In the genomic region with DNA sequence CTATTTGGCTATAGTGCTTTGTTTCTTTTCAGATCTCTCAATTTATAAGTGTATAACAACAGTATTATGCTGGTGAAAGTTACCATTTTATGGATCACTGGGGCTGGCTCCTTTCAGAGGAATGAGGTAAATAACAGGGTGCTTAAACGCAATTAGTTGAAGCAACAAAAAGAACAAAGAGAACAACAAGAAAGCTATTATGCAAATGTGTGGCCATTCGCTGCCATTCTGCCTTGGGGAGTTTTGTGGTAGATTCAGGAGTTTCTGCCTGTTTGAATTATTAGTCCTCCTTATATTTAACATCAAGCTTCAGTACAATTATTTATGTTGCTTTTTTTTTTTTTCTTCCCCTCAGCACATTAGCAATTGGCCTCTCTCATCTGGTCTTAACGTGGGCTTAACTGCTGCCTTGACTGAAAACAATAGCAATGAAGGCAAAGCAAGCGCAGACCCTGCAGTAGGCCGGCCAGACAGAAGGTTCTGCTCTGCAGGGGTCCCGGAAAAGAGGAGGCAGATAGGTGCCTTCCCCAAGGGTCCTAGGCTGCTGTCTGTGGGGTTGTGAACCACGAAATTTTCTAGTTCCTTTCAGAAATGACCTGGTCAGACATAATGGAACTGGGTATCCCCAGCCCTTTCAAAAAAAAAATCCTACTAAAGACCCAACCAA, we compare ENCODE assay signal across 15 cellular contexts.
DNase-seq lines count a peak whose midpoint lies in the region; ATAC-seq and TF ChIP-seq lines count a peak whose summit lies in the region.
"Had no signal": no experiment of that assay in that cellular context is flagged by ENCODE, and none has a peak within 500 bp of the region (broad histone marks: within the 10 kb centered on the region; RNA-seq: fewer than 3 reads in every experiment).

No MANE protein-coding gene starts in this region.

- H2AFZ ChIP-seq in SK-N-SH (ENCODE audit: low read depth), result no peak overlapping the region; the same call in 1 of the 2 replicates
- no peak overlapping the region for H2AFZ ChIP-seq in hepatocyte

- no peak for TF ChIP-seq EP300 in SK-N-SH (IDR thresholded peaks at IDR 0.05; ENCODE audit: borderline replicate concordance in 1 of 2, low read depth in 1 of 2, low read length in 1 of 2)

- CTCF ChIA-PET in SK-N-SH (lab: Yijun Ruan, JAX), result interaction anchor here (1.1 kb wide), 1 partner anchor 37 kb away, joined by 4 read pairs; no protein-coding TSS in a partner anchor

- TF ChIP-seq POLR2A in body of pancreas (IDR thresholded peaks at IDR 0.05), result no peak

- ATAC-seq in SK-N-SH treated with all-trans-retinoic acid at 6 μM for 48 hours, result no peak
- no peak for ATAC-seq in RWPE2 (ENCODE audit: low read depth)
- ATAC-seq in body of pancreas, result no peak
- no peak for ATAC-seq in HG03439 (IDR thresholded peaks at IDR 0.05; ENCODE audit: unreplicated experiment)
- ATAC-seq: CD8-positive, alpha-beta T cell; gastroesophageal sphincter had no signal

- no peaks in the 10 kb centered on the region for H3K9me3 ChIP-seq in SK-N-SH
- no peaks in the 10 kb centered on the region for H3K9me3 ChIP-seq in RWPE2 (ENCODE audit: severe bottlenecking)
- H3K9me3 ChIP-seq in hepatocyte (ENCODE audit: low read depth), result no peaks in the 10 kb centered on the region
- no peaks in the 10 kb centered on the region for H3K9me3 ChIP-seq in body of pancreas
- H3K9me3 ChIP-seq: gastroesophageal sphincter, tibial nerve had no signal

- H3K4me3 ChIP-seq in SK-N-SH (ENCODE audit: low read depth in 2 of 2, low read length in 1 of 2) (peak overlapping the region in 1 of 2 experiments; percentile 49; a peak in 1 of 4 replicates), RWPE2 (ENCODE audit: severe bottlenecking) (no peak overlapping the region), hepatocyte (no peak overlapping the region), body of pancreas (no peak overlapping the region)
- H3K4me3 ChIP-seq: gastroesophageal sphincter, tibial nerve had no signal

- H3K4me1 ChIP-seq in SK-N-SH (ENCODE audit: control insufficient read depth in 1 of 2, insufficient read depth in 2 of 2, low read depth in 1 of 2, low read length in 1 of 2) (peaks cover 14 to 50% of the 10 kb centered on the region in 2 experiments; a peak in 3 of 4 replicates), RWPE2 (ENCODE audit: insufficient read depth, poor library complexity, severe bottlenecking) (peaks cover 27% of the 10 kb centered on the region), hepatocyte (ENCODE audit: insufficient read depth) (no peaks in the 10 kb centered on the region), body of pancreas (no peaks in the 10 kb centered on the region)
- H3K4me1 ChIP-seq: tibial nerve had no signal

- H4K20me1 ChIP-seq in SK-N-SH (ENCODE audit: insufficient read depth), result no peaks in the 10 kb centered on the region
- no peaks in the 10 kb centered on the region for H4K20me1 ChIP-seq in hepatocyte (ENCODE audit: insufficient read depth, poor library complexity, severe bottlenecking)

- intact Hi-C loops in body of pancreas (cut with DNase I), result no loop called here

- H3K79me2 ChIP-seq in SK-N-SH (ENCODE audit: insufficient read depth), result peaks cover 40% of the 10 kb centered on the region
- H3K79me2 ChIP-seq in hepatocyte, result no peaks in the 10 kb centered on the region

- H3F3A ChIP-seq in SK-N-SH (replicated peaks; ENCODE audit: insufficient read depth), result peaks cover 45% of the 10 kb centered on the region

- DNase-seq in SK-N-SH (no peak), RWPE2 (ENCODE audit: low spot score) (no peak), hepatocyte (ENCODE audit: low spot score) (no peak), body of pancreas (no peak)
- no peak for DNase-seq in activated naive CD4-positive, alpha-beta T cell treated with anti-CD3 and anti-CD28 coated beads, Interleukin-2, amount 50 U/mL, for 16 hours
- no peak for DNase-seq in stimulated activated naive CD4-positive, alpha-beta T cell treated with Interleukin-2 at 50 U/mL for 16 hours (lab: John Stamatoyannopoulos, UW)
- DNase-seq: activated CD4-positive, alpha-beta T cell treated with anti-CD3 and anti-CD28 coated beads, Interleukin-2, amount 50 U/mL, for 4 hours; activated naive CD8-positive, alpha-beta T cell treated with anti-CD3 and anti-CD28 coated beads, Interleukin-2, amount 10 ng/mL, durations not matched to agents 7 days and 5 days; activated T-cell treated with anti-CD3 and anti-CD28 coated beads, Interleukin-2, amount 50 U/mL, for 24 hours; CD8-positive, alpha-beta T cell; kidney had no signal

- peak overlapping the region; percentile 83 for H3K9ac ChIP-seq in SK-N-SH

- POLR2A ChIA-PET in SK-N-SH (lab: Yijun Ruan, JAX), result interaction anchor here (0.6 kb wide), 1 partner anchor 13 kb away, joined by 3 read pairs; no protein-coding TSS in a partner anchor

- peak overlapping the region; percentile 64 to 100; a peak in 3 of 4 replicates for H3K27ac ChIP-seq in SK-N-SH (ENCODE audit: low read depth in 2 of 2, low read length in 1 of 2)
- H3K27ac ChIP-seq in RWPE2 (ENCODE audit: poor library complexity, severe bottlenecking), result peak overlapping the region; percentile 88
- peak overlapping the region; percentile 54 for H3K27ac ChIP-seq in hepatocyte
- no peak overlapping the region for H3K27ac ChIP-seq in body of pancreas
- H3K27ac ChIP-seq: tibial nerve had no signal

- no peak for TF ChIP-seq CTCF in SK-N-SH (IDR thresholded peaks at IDR 0.05)
- no peak for TF ChIP-seq CTCF in RWPE2 (IDR thresholded peaks at IDR 0.05; ENCODE audit: poor library complexity, severe bottlenecking)
- TF ChIP-seq CTCF in hepatocyte (IDR thresholded peaks at IDR 0.05; ENCODE audit: poor library complexity), result no peak
- TF ChIP-seq CTCF in body of pancreas (IDR thresholded peaks at IDR 0.05), result no peak

- H3K36me3 ChIP-seq in SK-N-SH (replicated peaks in 1 of 2; ENCODE audit: control insufficient read depth in 1 of 2, insufficient read depth in 2 of 2, low read length in 1 of 2), result peaks cover 0 to 23% of the 10 kb centered on the region in 2 experiments
- no peaks in the 10 kb centered on the region for H3K36me3 ChIP-seq in RWPE2 (ENCODE audit: low read depth)
- H3K36me3 ChIP-seq in hepatocyte (replicated peaks; ENCODE audit: insufficient read depth, low read depth), result no peaks in the 10 kb centered on the region
- H3K36me3 ChIP-seq in body of pancreas (replicated peaks in 1 of 2; ENCODE audit: insufficient read depth in 1 of 2, low read depth in 2 of 2), result no peaks in the 10 kb centered on the region
- H3K36me3 ChIP-seq: gastroesophageal sphincter, tibial nerve had no signal

- peak overlapping the region; percentile 75 for H3K4me2 ChIP-seq in SK-N-SH
- H3K4me2 ChIP-seq in hepatocyte, result no peak overlapping the region

- TF ChIP-seq RAD21 in SK-N-SH (IDR thresholded peaks at IDR 0.05; ENCODE audit: low read length), result no peak

- H3K27me3 ChIP-seq in SK-N-SH (ENCODE audit: insufficient read depth) (no peaks in the 10 kb centered on the region), RWPE2 (ENCODE audit: insufficient read depth, poor library complexity, severe bottlenecking) (no peaks in the 10 kb centered on the region), hepatocyte (no peaks in the 10 kb centered on the region), body of pancreas (no peaks in the 10 kb centered on the region)
- H3K27me3 ChIP-seq: gastroesophageal sphincter, tibial nerve had no signal

- H3K9me2 ChIP-seq in SK-N-SH (no peaks in the 10 kb centered on the region), hepatocyte (replicated peaks; ENCODE audit: insufficient read depth) (no peaks in the 10 kb centered on the region)

- 48% methylated on average over 7 of the region's 7 CpGs for WGBS in SK-N-SH (ENCODE audit: low lambda C conversion rate)
- 43% methylated on average over 7 of the region's 7 CpGs for WGBS in hepatocyte (ENCODE audit: low lambda C conversion rate, missing lambda C conversion rate)
- 69% methylated on average over 7 of the region's 7 CpGs for WGBS in body of pancreas, 2 donors

TF ChIP-seq in SK-N-SH, 30 proteins besides CTCF, POLR2A, EP300 and RAD21 (continues in another document):
- TF ChIP-seq, protein P1, sequence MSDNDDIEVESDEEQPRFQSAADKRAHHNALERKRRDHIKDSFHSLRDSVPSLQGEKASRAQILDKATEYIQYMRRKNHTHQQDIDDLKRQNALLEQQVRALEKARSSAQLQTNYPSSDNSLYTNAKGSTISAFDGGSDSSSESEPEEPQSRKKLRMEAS (IDR thresholded peaks at IDR 0.05; ENCODE audit: low read depth), result no peak
- TF ChIP-seq RCOR1 (IDR thresholded peaks at IDR 0.05; ENCODE audit: low read length) (no peak), TAF1 (IDR thresholded peaks at IDR 0.05; ENCODE audit: borderline replicate concordance, low read depth, low read length) (no peak), MEF2A (IDR thresholded peaks at IDR 0.05; ENCODE audit: borderline replicate concordance, low read depth) (no peak), RFX5 (IDR thresholded peaks at IDR 0.05; ENCODE audit: low read length) (no peak)
- TF ChIP-seq, protein P2, sequence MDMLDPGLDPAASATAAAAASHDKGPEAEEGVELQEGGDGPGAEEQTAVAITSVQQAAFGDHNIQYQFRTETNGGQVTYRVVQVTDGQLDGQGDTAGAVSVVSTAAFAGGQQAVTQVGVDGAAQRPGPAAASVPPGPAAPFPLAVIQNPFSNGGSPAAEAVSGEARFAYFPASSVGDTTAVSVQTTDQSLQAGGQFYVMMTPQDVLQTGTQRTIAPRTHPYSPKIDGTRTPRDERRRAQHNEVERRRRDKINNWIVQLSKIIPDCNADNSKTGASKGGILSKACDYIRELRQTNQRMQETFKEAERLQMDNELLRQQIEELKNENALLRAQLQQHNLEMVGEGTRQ (IDR thresholded peaks at IDR 0.05; ENCODE audit: borderline replicate concordance, low read depth, low read length), result no peak

TF ChIP-seq in SK-N-SH treated with all-trans-retinoic acid at 6 μM for 48 hours, 23 proteins besides CTCF, POLR2A, EP300 and RAD21 (continues in another document):
- no peak for TF ChIP-seq ZC3H10 (CRISPR knock-in tag; IDR thresholded peaks at IDR 0.05)
- TF ChIP-seq, protein P3, sequence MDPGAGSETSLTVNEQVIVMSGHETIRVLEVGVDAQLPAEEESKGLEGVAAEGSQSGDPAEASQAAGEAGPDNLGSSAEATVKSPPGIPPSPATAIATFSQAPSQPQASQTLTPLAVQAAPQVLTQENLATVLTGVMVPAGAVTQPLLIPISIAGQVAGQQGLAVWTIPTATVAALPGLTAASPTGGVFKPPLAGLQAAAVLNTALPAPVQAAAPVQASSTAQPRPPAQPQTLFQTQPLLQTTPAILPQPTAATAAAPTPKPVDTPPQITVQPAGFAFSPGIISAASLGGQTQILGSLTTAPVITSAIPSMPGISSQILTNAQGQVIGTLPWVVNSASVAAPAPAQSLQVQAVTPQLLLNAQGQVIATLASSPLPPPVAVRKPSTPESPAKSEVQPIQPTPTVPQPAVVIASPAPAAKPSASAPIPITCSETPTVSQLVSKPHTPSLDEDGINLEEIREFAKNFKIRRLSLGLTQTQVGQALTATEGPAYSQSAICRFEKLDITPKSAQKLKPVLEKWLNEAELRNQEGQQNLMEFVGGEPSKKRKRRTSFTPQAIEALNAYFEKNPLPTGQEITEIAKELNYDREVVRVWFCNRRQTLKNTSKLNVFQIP (CRISPR knock-in tag; IDR thresholded peaks at IDR 0.05; ENCODE audit: borderline replicate concordance, low read depth), result no peak

Comparison
In these comparisons a context has a peak if more than half of its experiments do, and no peak if none do; other contexts are left out.
1. H3K27ac ChIP-seq: peak in SK-N-SH (2 of 2), RWPE2 (single experiment) and hepatocyte (single experiment); none in body of pancreas (0 of 4).